Comparison of ENCODE assay signal across 28 cellular contexts in genomic region chr15:27561816-27562215, GRCh38.
"Had no signal": no experiment of that assay in that cellular context is flagged by ENCODE, and none has a peak within 500 bp of the region (broad histone marks: within the 10 kb centered on the region; RNA-seq: fewer than 3 reads in every experiment).

No MANE protein-coding gene starts in this region.

- H3K27me3 Mint-ChIP-seq: naive thymus-derived CD4-positive, alpha-beta T cell; natural killer cell treated with Interleukin-12 subunit alpha and Interleukin-12 subunit beta and Interleukin-15 and Interleukin-18, amount 100 ng/mL, for 72 hours; stimulated activated memory B cell treated with anti-CD40 and anti-IgM and Interleukin-4, amounts not matched to agents 10 μg/mL and 1 μg/mL and 100 μg/mL, for 72 hours; stimulated activated naive CD8-positive, alpha-beta T cell treated with anti-CD3 and anti-CD28 coated beads, Interleukin-15, amount 100 ng/mL, for 72 hours had no signal

- DNase-seq: islet precursor cell; left ventricle myocardium inferior; mesendoderm; midbrain; mucosa of descending colon; naive thymus-derived CD4-positive, alpha-beta T cell; nucleus accumbens; pancreas; posterior cingulate gyrus; retina; right cardiac atrium; small intestine; stimulated activated CD4-positive, alpha-beta T cell treated with anti-CD3 and anti-CD28 coated beads, Interleukin-1b, Interleukin-23, amount 100 ng/mL, for 48 hours; stimulated activated CD4-positive, alpha-beta T cell treated with anti-CD3 and anti-CD28 coated beads, Interleukin-2, amount 100 ng/mL, for 48 hours; stimulated activated CD4-positive, alpha-beta T cell treated with anti-CD3 and anti-CD28 coated beads, Interleukin-4, amount 100 ng/mL, for 4 hours; stimulated activated CD8-positive, alpha-beta memory T cell treated with anti-CD3 and anti-CD28 coated beads, Interleukin-4, amount 100 ng/mL, for 48 hours; stimulated activated naive CD4-positive, alpha-beta T cell treated with Interleukin-2 at 50 U/mL for 16 hours; stimulated activated naive CD8-positive, alpha-beta T cell treated with anti-CD3 and anti-CD28 coated beads, Interleukin-15, amount 100 ng/mL, for 72 hours; substantia nigra; uterus had no signal

- H3K4me3 ChIP-seq: hepatocyte, left ventricle myocardium inferior, lung, mucosa of descending colon, pancreas, prostate gland, tibial nerve, uterus had no signal

- H3K4me1 Mint-ChIP-seq: naive thymus-derived CD4-positive, alpha-beta T cell; stimulated activated memory B cell treated with anti-CD40 and anti-IgM and Interleukin-4, amounts not matched to agents 10 μg/mL and 1 μg/mL and 100 μg/mL, for 72 hours; stimulated activated naive CD8-positive, alpha-beta T cell treated with anti-CD3 and anti-CD28 coated beads, Interleukin-15, amount 100 ng/mL, for 72 hours had no signal

- H3K9me3 ChIP-seq: pancreas, prostate gland, uterus had no signal

- H3K27me3 ChIP-seq: hepatocyte, pancreas, tibial nerve, uterus had no signal

- H3K4me2 ChIP-seq: hepatocyte had no signal

- H3K36me3 ChIP-seq: left ventricle myocardium inferior, pancreas, prostate gland, tibial nerve, uterus had no signal

- H3K36me3 Mint-ChIP-seq: stimulated activated memory B cell treated with anti-CD40 and anti-IgM and Interleukin-4, amounts not matched to agents 10 μg/mL and 1 μg/mL and 100 μg/mL, for 72 hours; type B pancreatic cell had no signal

- H3K27ac ChIP-seq: hepatocyte, left ventricle myocardium inferior, pancreas, prostate gland, tibial nerve, uterus had no signal

- H3K27ac Mint-ChIP-seq: naive thymus-derived CD4-positive, alpha-beta T cell; natural killer cell treated with Interleukin-12 subunit alpha and Interleukin-12 subunit beta and Interleukin-15 and Interleukin-18, amount 100 ng/mL, for 72 hours; stimulated activated memory B cell treated with anti-CD40 and anti-IgM and Interleukin-4, amounts not matched to agents 10 μg/mL and 1 μg/mL and 100 μg/mL, for 72 hours; stimulated activated naive CD8-positive, alpha-beta T cell treated with anti-CD3 and anti-CD28 coated beads, Interleukin-15, amount 100 ng/mL, for 72 hours; type B pancreatic cell had no signal

- H2AFZ ChIP-seq: hepatocyte had no signal

- FAIRE-seq: pancreas, small intestine had no signal

- H3K4me1 ChIP-seq: left ventricle myocardium inferior, pancreas, prostate gland, tibial nerve, uterus had no signal

- H3K4me3 Mint-ChIP-seq: naive thymus-derived CD4-positive, alpha-beta T cell; natural killer cell treated with Interleukin-12 subunit alpha and Interleukin-12 subunit beta and Interleukin-15 and Interleukin-18, amount 100 ng/mL, for 72 hours; stimulated activated memory B cell treated with anti-CD40 and anti-IgM and Interleukin-4, amounts not matched to agents 10 μg/mL and 1 μg/mL and 100 μg/mL, for 72 hours; stimulated activated naive CD8-positive, alpha-beta T cell treated with anti-CD3 and anti-CD28 coated beads, Interleukin-15, amount 100 ng/mL, for 72 hours; type B pancreatic cell had no signal

- H3K79me2 ChIP-seq: hepatocyte had no signal

- ATAC-seq: mucosa of descending colon; naive thymus-derived CD4-positive, alpha-beta T cell; natural killer cell treated with Interleukin-12 subunit alpha and Interleukin-12 subunit beta and Interleukin-15 and Interleukin-18, amount 100 ng/mL, for 72 hours; pancreas; right cardiac atrium; sciatic nerve; stimulated activated memory B cell treated with anti-CD40 and anti-IgM and Interleukin-4, amounts not matched to agents 10 μg/mL and 1 μg/mL and 100 μg/mL, for 72 hours; stimulated activated naive CD8-positive, alpha-beta T cell treated with anti-CD3 and anti-CD28 coated beads, Interleukin-15, amount 100 ng/mL, for 72 hours had no signal
